11 cellular contexts compared by ENCODE assay signal in genomic region chr15:52233405-52233804, GRCh38. TPM values are rescaled to one million over a fixed set of nuclear protein-coding genes. Genes with fewer than 3 reads are reported as not detected.
DNase-seq lines count a peak whose midpoint lies in the region; ATAC-seq, FAIRE-seq and TF ChIP-seq lines count a peak whose summit lies in the region.
"Had no signal": no experiment of that assay in that cellular context is flagged by ENCODE, and none has a peak within 500 bp of the region (broad histone marks: within the 10 kb centered on the region; RNA-seq: fewer than 3 reads in every experiment).

No MANE protein-coding gene starts in this region.

- in situ Hi-C loops in HepG2 (cut with HindIII; ENCODE audit: extremely low pct_ligation_motif_present, low pct_unique_long_range_greater_than_20kb) = no loop called here

- peak; percentile 44 for DNase-seq in GM12865 (ENCODE audit: low read depth)
- no peak for DNase-seq in mucosa of descending colon
- DNase-seq in D341Med (ENCODE audit: low spot score) = no peak
- no peak for DNase-seq in HepG2 (ENCODE audit: low spot score)
- no peak for DNase-seq in suprapubic skin (ENCODE audit: low spot score in 2 of 2)
- DNase-seq in HUDEP-2 (lab: John Stamatoyannopoulos, UW; ENCODE audit: unreplicated experiment in 76 of 76) = no peak
- DNase-seq: activated gamma-delta T cell treated with Interleukin-2 at 50 U/mL for 16 hours, pancreas had no signal

- TF ChIP-seq EP300 in HepG2 (IDR thresholded peaks at IDR 0.05; ENCODE audit: low read depth in 2 of 2, low read length in 2 of 2) = no peak
- no peak for TF ChIP-seq EP300 in HepG2 (CRISPR knock-in tag; IDR thresholded peaks at IDR 0.05; ENCODE audit: borderline replicate concordance)
- TF ChIP-seq EP300 in suprapubic skin (IDR thresholded peaks at IDR 0.05) = no peak

- no peaks in the 10 kb centered on the region for H3K27me3 ChIP-seq in OCI-LY1 (ENCODE audit: insufficient read depth, low read length)
- no peaks in the 10 kb centered on the region for H3K27me3 ChIP-seq in HepG2 (ENCODE audit: control insufficient read depth in 1 of 2, insufficient read depth in 2 of 2, low read length in 2 of 2)
- no peaks in the 10 kb centered on the region for H3K27me3 ChIP-seq in suprapubic skin
- H3K27me3 ChIP-seq: pancreas had no signal

- TF ChIP-seq CTCF in GM12865 (IDR thresholded peaks at IDR 0.05; ENCODE audit: insufficient read depth, low read depth, low read length, missing control alignments) (no peak), OCI-LY1 (IDR thresholded peaks at IDR 0.05; ENCODE audit: low read length) (no peak), mucosa of descending colon (IDR thresholded peaks at IDR 0.05) (no peak), HepG2 (CRISPR knock-in tag; IDR thresholded peaks at IDR 0.05) (no peak), suprapubic skin (IDR thresholded peaks at IDR 0.05) (no peak)

- peak overlapping the region; percentile 69 for H3K4me2 ChIP-seq in OCI-LY1 (ENCODE audit: low read length)
- H3K4me2 ChIP-seq in HepG2 (ENCODE audit: low read depth, low read length) = no peak overlapping the region

- POLR2A ChIA-PET in HepG2 (lab: Yijun Ruan, JAX) = no interaction called here

- CTCF ChIA-PET in HepG2 (lab: Yijun Ruan, JAX; ENCODE audit: low intra/inter-chr PET ratio, low total read pairs) = no interaction called here

- H3K9ac ChIP-seq in OCI-LY1 (ENCODE audit: low read length) (peak overlapping the region; percentile 67), HepG2 (ENCODE audit: insufficient read depth, low read depth, low read length) (no peak overlapping the region)

- BruUV-seq in HepG2 (replicated peaks; lab: Mats Ljungman, UMichigan) = no TSS peak

- H3K4me1 ChIP-seq in OCI-LY1 (ENCODE audit: insufficient read depth, low read length, severe bottlenecking) (peaks cover 77% of the 10 kb centered on the region), mucosa of descending colon (ENCODE audit: low read depth) (peaks cover 7% of the 10 kb centered on the region), HepG2 (ENCODE audit: insufficient read depth, low read length) (no peaks in the 10 kb centered on the region), suprapubic skin (peaks cover 9% of the 10 kb centered on the region)

- WGBS in HepG2 (ENCODE audit: low lambda C conversion rate) = 96% methylated on average over 4 of the region's 4 CpGs
- 47% methylated on average over 4 of the region's 4 CpGs for WGBS in suprapubic skin

- no peaks in the 10 kb centered on the region; the same call in 1 of the 2 replicates for H3K36me3 ChIP-seq in OCI-LY1 (ENCODE audit: insufficient read depth, low read length)
- peaks cover 5% of the 10 kb centered on the region for H3K36me3 ChIP-seq in mucosa of descending colon (ENCODE audit: low read depth)
- H3K36me3 ChIP-seq in HepG2 (replicated peaks in 1 of 2; ENCODE audit: control insufficient read depth in 1 of 2, insufficient read depth in 2 of 2, low read length in 2 of 2) = peaks cover 13 to 56% of the 10 kb centered on the region in 2 experiments
- H3K36me3 ChIP-seq in suprapubic skin = peaks cover 18% of the 10 kb centered on the region

- H4K20me1 ChIP-seq in OCI-LY1 (ENCODE audit: insufficient read depth, low read length) (no peaks in the 10 kb centered on the region), HepG2 (ENCODE audit: insufficient read depth, low read length) (no peaks in the 10 kb centered on the region)

- no peaks in the 10 kb centered on the region for H3K9me2 ChIP-seq in OCI-LY1 (ENCODE audit: low read depth, low read length)

- H3K4me3 ChIP-seq in GM12865 (ENCODE audit: low read depth, low read length) (no peak overlapping the region), OCI-LY1 (ENCODE audit: low read depth, low read length, poor library complexity, severe bottlenecking) (peak overlapping the region; percentile 44), mucosa of descending colon (no peak overlapping the region), HepG2 (replicated peaks in 1 of 3; ENCODE audit: insufficient read depth in 1 of 3, low read depth in 2 of 3, low read length in 3 of 3) (no peak overlapping the region), suprapubic skin (no peak overlapping the region)
- H3K4me3 ChIP-seq: pancreas had no signal

- H3K79me2 ChIP-seq in OCI-LY1 (ENCODE audit: insufficient read depth, low read length) (no peaks in the 10 kb centered on the region), HepG2 (ENCODE audit: insufficient read depth, low read length) (no peaks in the 10 kb centered on the region)

- ATAC-seq in GM21723 (IDR thresholded peaks at IDR 0.05; ENCODE audit: unreplicated experiment) (peak; percentile 45), mucosa of descending colon (peak; percentile 47), HepG2 (no peak)
- ATAC-seq: pancreas, Right ventricle myocardium inferior had no signal

- no peak for TF ChIP-seq RAD21 in HepG2 (CRISPR knock-in tag; IDR thresholded peaks at IDR 0.05)

- peaks cover 18% of the 10 kb centered on the region; the same call in 1 of the 2 replicates for H3F3A ChIP-seq in OCI-LY1 (ENCODE audit: insufficient read depth, low read length)

- FAIRE-seq in HepG2 (lab: Jason Lieb, UNC) = no peak
- FAIRE-seq: pancreas had no signal

- H3K9me3 ChIP-seq in OCI-LY1 (ENCODE audit: low read length) (no peaks in the 10 kb centered on the region), mucosa of descending colon (no peaks in the 10 kb centered on the region), HepG2 (ENCODE audit: low read length) (no peaks in the 10 kb centered on the region), suprapubic skin (no peaks in the 10 kb centered on the region)
- H3K9me3 ChIP-seq: pancreas had no signal

- TF ChIP-seq POLR2A in HepG2 (IDR thresholded peaks at IDR 0.05; ENCODE audit: insufficient read depth in 1 of 2, low read depth in 2 of 2, low read length in 2 of 2) = no peak
- no peak for TF ChIP-seq POLR2A in suprapubic skin (IDR thresholded peaks at IDR 0.05)

- H2AFZ ChIP-seq in OCI-LY1 (ENCODE audit: low read length) (no peak overlapping the region), HepG2 (ENCODE audit: low read length) (no peak overlapping the region)

- H3K27ac ChIP-seq in OCI-LY1 (ENCODE audit: low read depth, low read length, poor library complexity, severe bottlenecking) = peak overlapping the region; percentile 99
- H3K27ac ChIP-seq in HepG2 (ENCODE audit: extremely low read length, insufficient read depth, low read length) = no peak overlapping the region
- H3K27ac ChIP-seq in suprapubic skin = no peak overlapping the region
- H3K27ac ChIP-seq: pancreas had no signal

- intact Hi-C loops in mucosa of descending colon (cut with DNase I, micrococcal nuclease) (no loop called here), HepG2 (cut with micrococcal nuclease; ENCODE audit: unreplicated experiment) (no loop called here)

TF ChIP-seq in HepG2, 621 proteins besides CTCF, POLR2A, EP300 and RAD21 (continues in another document):
- TF ChIP-seq ZNF883 (CRISPR knock-in tag; IDR thresholded peaks at IDR 0.05; ENCODE audit: not compliant biosample characterization) (no peak), TRIM24 (CRISPR knock-in tag; IDR thresholded peaks at IDR 0.05) (no peak), LRRFIP1 (CRISPR knock-in tag; conservative IDR thresholded peaks at IDR 0.05) (no peak), ZNF550 (CRISPR knock-in tag; IDR thresholded peaks at IDR 0.05; ENCODE audit: borderline replicate concordance) (no peak), TP53 (CRISPR knock-in tag; conservative IDR thresholded peaks at IDR 0.05) (no peak), ZSCAN22 (CRISPR knock-in tag; IDR thresholded peaks at IDR 0.05) (no peak)

RNA-seq across cellular contexts. Expression of gene GNB5, which starts 42.2 kb away (rescaled TPM):
- total RNA-seq in mucosa of descending colon = 10 to 100 TPM in 1 of 3 donors, 1 to 10 TPM in 2; 5.5 to 23.0 (median 6.3) TPM
- total RNA-seq in HepG2 (2016; rRNA removed; fragmentation: Illumina TruSeq; extraction: Trizol) = 13.7 and 17.1 TPM in 2 replicates
- 5.4 and 6.6 TPM in 2 replicates for total RNA-seq in HepG2 (2016; cell fraction: cytosol; rRNA removed; fragmentation: Illumina TruSeq; extraction: Trizol; ENCODE audit: low read depth)
- 12.6 and 16.2 TPM in 2 replicates for total RNA-seq in HepG2 (2016; cell fraction: insoluble cytoplasmic fraction; rRNA removed; fragmentation: Illumina TruSeq; extraction: Trizol)
- total RNA-seq in HepG2 (2016; cell fraction: membrane; rRNA removed; fragmentation: Illumina TruSeq; extraction: Trizol) = 13.3 and 14.1 TPM in 2 replicates
- 7.2 and 7.4 TPM in 2 replicates for total RNA-seq in HepG2 (2016; cell fraction: nucleus; rRNA removed; fragmentation: Illumina TruSeq; extraction: Trizol)
- polyA plus RNA-seq in HepG2 (2011; rRNA removed) = 14.4 and 19.7 TPM in 2 replicates
- 17.2 and 23.8 TPM in 2 replicates for polyA plus RNA-seq in HepG2 (2011; cell fraction: cytosol; rRNA removed)
- polyA plus RNA-seq in HepG2 (2011; cell fraction: nucleus; rRNA removed) = 14.8 and 18.3 TPM in 2 replicates
- polyA plus RNA-seq in HepG2 (2012) = 21.2 and 28.3 TPM in 2 replicates
- polyA plus RNA-seq in HepG2 (2016; cell fraction: cytosol; fragmentation: Illumina TruSeq; extraction: Trizol; ENCODE audit: low read depth) = 5.0 and 5.9 TPM in 2 replicates
- 15.6 and 16.3 TPM in 2 replicates for polyA plus RNA-seq in HepG2 (2016; cell fraction: insoluble cytoplasmic fraction; fragmentation: Illumina TruSeq; extraction: Trizol; ENCODE audit: low read depth)
- polyA plus RNA-seq in HepG2 (2016; cell fraction: membrane; fragmentation: Illumina TruSeq; extraction: Trizol; ENCODE audit: low read depth) = 9.1 and 9.7 TPM in 2 replicates
- 9.1 and 9.3 TPM in 2 replicates for polyA plus RNA-seq in HepG2 (2016; cell fraction: nucleus; fragmentation: Illumina TruSeq; extraction: Trizol; ENCODE audit: insufficient read depth, low read depth)
- polyA minus RNA-seq in HepG2 (2011; rRNA and poly(A)+ RNA removed; ENCODE audit: low replicate concordance) = 18.1 and 41.8 TPM in 2 replicates
- polyA minus RNA-seq in HepG2 (2011; cell fraction: cytosol; rRNA and poly(A)+ RNA removed) = 13.5 and 18.1 TPM in 2 replicates
- 22.7 and 26.6 TPM in 2 replicates for polyA minus RNA-seq in HepG2 (2011; cell fraction: nucleus; rRNA and poly(A)+ RNA removed)
- total RNA-seq in suprapubic skin = 10 to 100 TPM; 17.1 to 30.8 (median 24.9) TPM
